ENCODE assay signal across 17 cellular contexts in the genomic region with DNA sequence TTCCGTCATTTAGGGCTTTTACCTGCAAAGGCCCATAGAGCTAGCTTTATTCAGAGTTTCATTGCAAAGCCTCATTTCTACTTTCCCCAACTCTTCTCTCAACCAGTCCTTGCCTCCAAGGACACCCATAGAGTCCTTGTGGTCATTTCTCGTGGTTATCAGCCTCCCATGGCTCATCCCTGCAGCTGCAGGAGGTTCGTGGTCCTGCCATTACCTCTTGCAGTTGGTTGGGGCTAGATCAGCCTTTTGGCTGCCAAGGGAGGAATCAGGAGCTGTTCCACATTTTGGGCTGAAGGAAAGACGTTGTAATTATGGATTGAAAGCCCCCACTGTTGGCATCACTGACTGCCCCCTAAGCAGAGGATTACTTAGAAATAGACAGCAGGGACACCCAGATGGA.
"Had no signal": no experiment of that assay in that cellular context is flagged by ENCODE, and none has a peak within 500 bp of the region (broad histone marks: within the 10 kb centered on the region; RNA-seq: fewer than 3 reads in every experiment).

No MANE protein-coding gene starts in this region.

- H3K27me3 ChIP-seq: foreskin keratinocyte, right atrium auricular region had no signal

- H3K4me1 ChIP-seq: foreskin keratinocyte had no signal

- H3K4me3 Mint-ChIP-seq: activated CD4-positive, alpha-beta T cell treated with anti-CD3 and anti-CD28 coated beads for 36 hours; activated naive CD8-positive, alpha-beta T cell treated with anti-CD3 and anti-CD28 coated beads, Interleukin-2, amount 10 ng/mL, durations not matched to agents 7 days and 5 days; activated T-helper 17 cell treated with anti-CD3 and anti-CD28 coated beads, Interleukin-2, amount 50 U/mL, for 72 hours; brain; dendritic cell treated with granulocyte-macrophage colony-stimulating factor and Interleukin-4, amounts not matched to agents 40 ng/mL and 50 ng/mL, for 4 days; nephron had no signal

- H3K36me3 ChIP-seq: right atrium auricular region had no signal

- ATAC-seq: foreskin keratinocyte; stimulated activated naive CD8-positive, alpha-beta T cell treated with anti-CD3 and anti-CD28 coated beads, Interleukin-15, Interleukin-2, amounts not matched to agents 100 U/mL and 50 U/mL, for 24 hours had no signal

- DNase-seq: activated CD4-positive, alpha-beta T cell treated with anti-CD3 and anti-CD28 coated beads for 36 hours; activated naive CD8-positive, alpha-beta T cell treated with anti-CD3 and anti-CD28 coated beads, Interleukin-2, amount 10 ng/mL, durations not matched to agents 7 days and 5 days; cerebellar nuclear complex; effector memory CD8-positive, alpha-beta T cell; foreskin keratinocyte; kidney glomerular epithelial cell; mesenchymal stem cell; nucleus accumbens; small intestine; stimulated activated naive CD8-positive, alpha-beta T cell treated with anti-CD3 and anti-CD28 coated beads, Interleukin-15, Interleukin-2, amounts not matched to agents 100 U/mL and 50 U/mL, for 24 hours; trophoblast cell had no signal

- H3K4me3 ChIP-seq: right atrium auricular region had no signal

- H3K27ac Mint-ChIP-seq: activated T-helper 17 cell treated with anti-CD3 and anti-CD28 coated beads, Interleukin-2, amount 50 U/mL, for 72 hours; brain; dendritic cell treated with granulocyte-macrophage colony-stimulating factor and Interleukin-4, amounts not matched to agents 40 ng/mL and 50 ng/mL, for 4 days; nephron; progenitor cell of endocrine pancreas had no signal

- H3K27ac ChIP-seq: foreskin keratinocyte, right atrium auricular region had no signal

- H3K9me3 Mint-ChIP-seq: activated T-helper 17 cell treated with anti-CD3 and anti-CD28 coated beads, Interleukin-2, amount 50 U/mL, for 72 hours; dendritic cell treated with granulocyte-macrophage colony-stimulating factor and Interleukin-4, amounts not matched to agents 40 ng/mL and 50 ng/mL, for 4 days; effector memory CD8-positive, alpha-beta T cell; nephron had no signal

- H3K36me3 Mint-ChIP-seq: brain had no signal

- H3K27me3 Mint-ChIP-seq: activated CD4-positive, alpha-beta T cell treated with anti-CD3 and anti-CD28 coated beads for 36 hours; activated naive CD8-positive, alpha-beta T cell treated with anti-CD3 and anti-CD28 coated beads, Interleukin-2, amount 10 ng/mL, durations not matched to agents 7 days and 5 days; activated T-helper 17 cell treated with anti-CD3 and anti-CD28 coated beads, Interleukin-2, amount 50 U/mL, for 72 hours; dendritic cell treated with granulocyte-macrophage colony-stimulating factor and Interleukin-4, amounts not matched to agents 40 ng/mL and 50 ng/mL, for 4 days; progenitor cell of endocrine pancreas had no signal
